ENCODE assay signal across 29 cellular contexts in the genomic region with DNA sequence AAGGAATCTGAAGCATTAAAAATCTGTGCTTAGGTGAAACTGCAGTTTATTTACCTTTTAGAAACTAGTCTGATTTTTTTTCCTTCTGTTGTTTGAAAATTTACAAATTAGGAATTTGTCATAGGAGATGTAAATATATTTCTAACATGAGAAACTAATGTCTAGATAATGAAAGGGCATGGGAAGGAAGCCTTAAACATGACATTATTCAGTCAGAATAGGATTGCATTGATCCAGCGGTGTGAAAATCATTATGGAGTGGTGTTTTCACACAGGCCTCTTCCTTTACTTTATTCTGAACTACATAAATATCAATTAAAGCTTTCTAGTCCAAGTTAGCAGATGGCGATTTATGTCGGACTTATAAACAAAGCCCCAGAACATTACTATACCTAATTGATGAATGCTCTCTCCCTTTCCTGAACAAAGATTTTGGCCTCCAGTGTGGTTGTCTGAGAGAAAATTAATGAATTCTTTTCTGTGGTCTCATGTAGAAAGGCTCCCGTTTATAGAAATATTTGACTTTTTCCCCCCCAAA.
"Had no signal": no experiment of that assay in that cellular context is flagged by ENCODE, and none has a peak within 500 bp of the region (broad histone marks: within the 10 kb centered on the region; RNA-seq: fewer than 3 reads in every experiment).

No MANE protein-coding gene starts in this region.

- H3K36me3 Mint-ChIP-seq: stimulated activated effector memory CD8-positive, alpha-beta T cell treated with anti-CD3 and anti-CD28 coated beads, Interleukin-12 subunit alpha, Interleukin-12 subunit beta, amount 100 ng/mL, for 72 hours had no signal

- H3K4me3 Mint-ChIP-seq: activated CD4-positive, alpha-beta memory T cell treated with anti-CD3 and anti-CD28 coated beads for 36 hours; activated CD4-positive, alpha-beta T cell treated with anti-CD3 and anti-CD28 coated beads, Interleukin-2, amount 10 ng/mL, durations not matched to agents 24 days and 14 days; activated naive CD4-positive, alpha-beta T cell treated with anti-CD3 and anti-CD28 coated beads for 36 hours; activated naive CD8-positive, alpha-beta T cell treated with anti-CD3 and anti-CD28 coated beads for 36 hours; activated T-helper 1 cell treated with anti-CD3 and anti-CD28 coated beads, Interleukin-12 subunit alpha, Interleukin-12 subunit beta, Interleukin-2, Interleukin-4 antibody, amounts not matched to agents 30 ng/mL and 10 ng/mL and 1 ng/mL, durations not matched to agents 14 hours and 24 hours and 36 hours; stimulated activated effector memory CD8-positive, alpha-beta T cell treated with anti-CD3 and anti-CD28 coated beads, Interleukin-12 subunit alpha, Interleukin-12 subunit beta, amount 100 ng/mL, for 72 hours; stimulated activated naive CD8-positive, alpha-beta T cell treated with anti-CD3 and anti-CD28 coated beads, Interleukin-15, Interleukin-2, amounts not matched to agents 100 ng/mL and 50 ng/mL, for 24 hours; T-helper 1 cell treated with Interleukin-12 subunit alpha and Interleukin-12 subunit beta and Interleukin-4 antibody, amounts not matched to agents 30 μg/mL and 1 μg/mL, for 36 hours; type B pancreatic cell had no signal

- FAIRE-seq: frontal cortex had no signal

- DNase-seq: activated CD4-positive, alpha-beta memory T cell treated with anti-CD3 and anti-CD28 coated beads for 36 hours; activated CD4-positive, alpha-beta T cell treated with anti-CD3 and anti-CD28 coated beads, Interleukin-2, amount 10 ng/mL, durations not matched to agents 24 days and 14 days; activated CD4-positive, CD25-positive, alpha-beta regulatory T cell treated with anti-CD3 and anti-CD28 coated beads, Interleukin-2, amount 50 U/mL, for 72 hours; activated CD8-positive, alpha-beta memory T cell treated with anti-CD3 and anti-CD28 coated beads, Interleukin-2, amount 50 U/mL, for 4 hours; activated effector memory CD4-positive, alpha-beta T cell treated with anti-CD3 and anti-CD28 coated beads, Interleukin-2, amount 50 U/mL, for 16 hours; activated naive CD4-positive, alpha-beta T cell treated with anti-CD3 and anti-CD28 coated beads for 36 hours; activated naive CD8-positive, alpha-beta T cell treated with anti-CD3 and anti-CD28 coated beads for 36 hours; activated T-cell treated with anti-CD3 and anti-CD28 coated beads, Interleukin-2, amount 50 U/mL, for 1 hour; adrenal gland; aorta; body of pancreas; cerebellar nuclear complex; dorsolateral prefrontal cortex; effector memory CD4-positive, alpha-beta T cell; islet precursor cell; left ventricle myocardium inferior; mesendoderm; mucosa of descending colon; posterior cingulate gyrus; stimulated activated CD4-positive, alpha-beta T cell treated with anti-CD3 and anti-CD28 coated beads, Interleukin-4, amount 100 ng/mL, for 24 hours; T-helper 9 cell; uterus had no signal

- H3K4me1 Mint-ChIP-seq: stimulated activated effector memory CD8-positive, alpha-beta T cell treated with anti-CD3 and anti-CD28 coated beads, Interleukin-12 subunit alpha, Interleukin-12 subunit beta, amount 100 ng/mL, for 72 hours had no signal

- H3K27me3 Mint-ChIP-seq: activated CD4-positive, alpha-beta memory T cell treated with anti-CD3 and anti-CD28 coated beads for 36 hours; activated CD4-positive, alpha-beta T cell treated with anti-CD3 and anti-CD28 coated beads, Interleukin-2, amount 10 ng/mL, durations not matched to agents 24 days and 14 days; activated naive CD8-positive, alpha-beta T cell treated with anti-CD3 and anti-CD28 coated beads for 36 hours; stimulated activated naive CD8-positive, alpha-beta T cell treated with anti-CD3 and anti-CD28 coated beads, Interleukin-15, Interleukin-2, amounts not matched to agents 100 ng/mL and 50 ng/mL, for 24 hours; type B pancreatic cell had no signal

- H3K27ac Mint-ChIP-seq: activated CD4-positive, alpha-beta memory T cell treated with anti-CD3 and anti-CD28 coated beads for 36 hours; activated CD4-positive, alpha-beta T cell treated with anti-CD3 and anti-CD28 coated beads, Interleukin-2, amount 10 ng/mL, durations not matched to agents 24 days and 14 days; activated naive CD4-positive, alpha-beta T cell treated with anti-CD3 and anti-CD28 coated beads for 36 hours; activated naive CD8-positive, alpha-beta T cell treated with anti-CD3 and anti-CD28 coated beads for 36 hours; activated T-helper 1 cell treated with anti-CD3 and anti-CD28 coated beads, Interleukin-12 subunit alpha, Interleukin-12 subunit beta, Interleukin-2, Interleukin-4 antibody, amounts not matched to agents 30 ng/mL and 10 ng/mL and 1 ng/mL, durations not matched to agents 14 hours and 24 hours and 36 hours; stimulated activated effector memory CD8-positive, alpha-beta T cell treated with anti-CD3 and anti-CD28 coated beads, Interleukin-12 subunit alpha, Interleukin-12 subunit beta, amount 100 ng/mL, for 72 hours; stimulated activated naive CD8-positive, alpha-beta T cell treated with anti-CD3 and anti-CD28 coated beads, Interleukin-15, Interleukin-2, amounts not matched to agents 100 ng/mL and 50 ng/mL, for 24 hours; T-helper 1 cell treated with Interleukin-12 subunit alpha and Interleukin-12 subunit beta and Interleukin-4 antibody, amounts not matched to agents 30 μg/mL and 1 μg/mL, for 36 hours; type B pancreatic cell had no signal

- ATAC-seq: body of pancreas; mucosa of descending colon; sciatic nerve; stimulated activated effector memory CD8-positive, alpha-beta T cell treated with anti-CD3 and anti-CD28 coated beads, Interleukin-12 subunit alpha, Interleukin-12 subunit beta, amount 100 ng/mL, for 72 hours had no signal

- H3K9me3 Mint-ChIP-seq: activated CD4-positive, alpha-beta memory T cell treated with anti-CD3 and anti-CD28 coated beads for 36 hours; activated CD4-positive, alpha-beta T cell treated with anti-CD3 and anti-CD28 coated beads, Interleukin-2, amount 10 ng/mL, durations not matched to agents 24 days and 14 days; activated naive CD4-positive, alpha-beta T cell treated with anti-CD3 and anti-CD28 coated beads for 36 hours; activated naive CD8-positive, alpha-beta T cell treated with anti-CD3 and anti-CD28 coated beads for 36 hours; stimulated activated effector memory CD8-positive, alpha-beta T cell treated with anti-CD3 and anti-CD28 coated beads, Interleukin-12 subunit alpha, Interleukin-12 subunit beta, amount 100 ng/mL, for 72 hours; stimulated activated naive CD8-positive, alpha-beta T cell treated with anti-CD3 and anti-CD28 coated beads, Interleukin-15, Interleukin-2, amounts not matched to agents 100 ng/mL and 50 ng/mL, for 24 hours; T-helper 1 cell treated with Interleukin-12 subunit alpha and Interleukin-12 subunit beta and Interleukin-4 antibody, amounts not matched to agents 30 μg/mL and 1 μg/mL, for 36 hours had no signal
